ENCODE assay signal across 10 cellular contexts in genomic region chr10:110042891-110043290, GRCh38.
"Had no signal": no experiment of that assay in that cellular context is flagged by ENCODE, and none has a peak within 500 bp of the region (broad histone marks: within the 10 kb centered on the region; RNA-seq: fewer than 3 reads in every experiment).

No MANE protein-coding gene starts in this region.

- DNase-seq: activated CD4-positive, alpha-beta memory T cell treated with anti-CD3 and anti-CD28 coated beads, Interleukin-2, amount 10 ng/mL, durations not matched to agents 7 days and 5 days; activated CD4-positive, alpha-beta T cell treated with anti-CD3 and anti-CD28 coated beads for 36 hours; activated naive CD4-positive, alpha-beta T cell; caudate nucleus; effector memory CD4-positive, alpha-beta T cell; erythroblast; hypothalamus; immature natural killer cell; right cardiac atrium had no signal

- ATAC-seq: activated CD4-positive, alpha-beta T cell treated with anti-CD3 and anti-CD28 coated beads for 36 hours; right cardiac atrium; stimulated activated memory B cell treated with anti-CD40 and anti-IgM and Interleukin-4, amounts not matched to agents 10 μg/mL and 1 μg/mL and 100 μg/mL, for 72 hours had no signal
